In the genomic region with DNA sequence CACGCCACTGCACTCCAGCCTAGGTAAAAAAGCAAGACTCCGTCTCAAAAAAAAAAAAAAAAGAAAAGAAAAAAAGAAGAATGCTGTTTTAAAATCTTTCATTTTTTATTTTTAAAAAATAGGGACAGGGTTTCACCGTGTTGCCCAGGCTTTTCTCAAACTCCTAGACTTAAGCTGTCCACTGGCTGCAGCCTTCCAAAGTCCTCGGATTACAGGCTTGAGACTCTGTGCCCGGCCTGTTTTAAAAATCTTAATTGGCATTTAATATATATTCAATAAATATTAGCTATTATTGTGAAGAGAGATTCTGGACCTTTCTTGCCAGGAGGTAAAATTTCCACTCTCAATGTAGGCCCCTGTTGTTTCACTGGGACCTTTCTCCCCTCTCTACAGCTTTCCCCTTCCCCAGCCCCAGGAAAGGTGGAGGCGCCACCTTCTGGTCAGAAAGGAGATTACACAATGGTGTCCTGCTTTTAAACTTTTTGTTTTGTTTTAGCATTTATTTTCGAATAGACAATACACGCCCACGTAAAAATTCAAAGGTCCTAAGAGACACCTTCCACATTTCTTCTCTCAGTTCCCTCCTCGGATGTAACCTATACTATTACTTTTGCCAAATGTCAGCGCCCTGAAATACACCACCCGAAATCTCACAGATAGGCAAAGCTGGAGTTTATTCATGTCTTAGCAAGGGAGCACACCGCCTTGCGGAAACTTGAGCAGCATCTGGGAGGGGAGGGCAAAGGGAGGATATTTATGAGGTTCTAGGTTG, we compare ENCODE assay signal across 2 cellular contexts.
TF ChIP-seq lines count a peak whose summit lies in the region.

No MANE protein-coding gene starts in this region.

TF ChIP-seq in GM12891, 5 proteins besides CTCF, POLR2A, EP300 and RAD21:
- no peak for TF ChIP-seq TAF1 (IDR thresholded peaks at IDR 0.05; ENCODE audit: low read depth, low read length)
- TF ChIP-seq SPI1 (IDR thresholded peaks at IDR 0.05; ENCODE audit: low read depth, low read length): peak; percentile 56; the same call in 1 of the 2 replicates

TF ChIP-seq in H1, 55 proteins besides CTCF, POLR2A, EP300 and RAD21:
- TF ChIP-seq YY1 (IDR thresholded peaks at IDR 0.05; ENCODE audit: low read depth, low read length) (peak; percentile 53; the same call in 1 of the 2 replicates), CEBPB (IDR thresholded peaks at IDR 0.05; ENCODE audit: low read depth, low read length) (peak; percentile 81), SIRT6 (IDR thresholded peaks at IDR 0.05; ENCODE audit: low read length) (no peak)
